1 cellular context compared by ENCODE assay signal in genomic region chr19:14556662-14557188, GRCh38.
A peak's percentile ranks its signal among the peaks of the same experiment; 100 is the strongest.
TF ChIP-seq lines count a peak whose summit lies in the region.

No MANE protein-coding gene starts in this region.

TF ChIP-seq in HepG2, 621 proteins besides CTCF, POLR2A, EP300 and RAD21 (continued from another document and continues in another):
- peak; percentile 56; the same call in 1 of the 2 replicates for TF ChIP-seq THRA (CRISPR knock-in tag; IDR thresholded peaks at IDR 0.05; ENCODE audit: borderline replicate concordance)
- TF ChIP-seq MEF2D (CRISPR knock-in tag; IDR thresholded peaks at IDR 0.05), result no peak
- TF ChIP-seq NONO (IDR thresholded peaks at IDR 0.05), result no peak
- TF ChIP-seq NONO (CRISPR knock-in tag; conservative IDR thresholded peaks at IDR 0.05), result no peak
- TF ChIP-seq PREB (CRISPR knock-in tag; IDR thresholded peaks at IDR 0.05), result no peak
- 0 out of 2 replicates have a peak, but pooled peaks have one; percentile 23 for TF ChIP-seq RARA (CRISPR knock-in tag; IDR thresholded peaks at IDR 0.05)
- no peak for TF ChIP-seq ZNF44 (CRISPR knock-in tag; IDR thresholded peaks at IDR 0.05)
- no peak for TF ChIP-seq GRHL1 (CRISPR knock-in tag; conservative IDR thresholded peaks at IDR 0.05)
- no peak for TF ChIP-seq ZNF678 (CRISPR knock-in tag; IDR thresholded peaks at IDR 0.05)
- no peak for TF ChIP-seq IKZF4 (CRISPR knock-in tag; IDR thresholded peaks at IDR 0.05; ENCODE audit: borderline replicate concordance, low read depth, not compliant biosample characterization)
- no peak for TF ChIP-seq NPAS2 (CRISPR knock-in tag; IDR thresholded peaks at IDR 0.05; ENCODE audit: borderline replicate concordance)
- no peak for TF ChIP-seq ZNF17 (CRISPR knock-in tag; IDR thresholded peaks at IDR 0.05)
- TF ChIP-seq KAT2B (IDR thresholded peaks at IDR 0.05; ENCODE audit: borderline replicate concordance, low read depth, low read length), result no peak
- TF ChIP-seq SP140L (CRISPR knock-in tag; IDR thresholded peaks at IDR 0.05; ENCODE audit: borderline replicate concordance), result no peak
- no peak for TF ChIP-seq SP1 (IDR thresholded peaks at IDR 0.05)
- TF ChIP-seq SP1 (CRISPR knock-in tag; IDR thresholded peaks at IDR 0.05), result no peak
- TF ChIP-seq CERS6 (CRISPR knock-in tag; IDR thresholded peaks at IDR 0.05), result no peak
- TF ChIP-seq ZNF607 (CRISPR knock-in tag; IDR thresholded peaks at IDR 0.05; ENCODE audit: borderline replicate concordance), result no peak
- no peak for TF ChIP-seq DMTF1 (CRISPR knock-in tag; IDR thresholded peaks at IDR 0.05)
- no peak for TF ChIP-seq ZFP37 (CRISPR knock-in tag; IDR thresholded peaks at IDR 0.05; ENCODE audit: borderline replicate concordance)
- no peak for TF ChIP-seq GFI1 (CRISPR knock-in tag; IDR thresholded peaks at IDR 0.05; ENCODE audit: borderline replicate concordance)
- no peak for TF ChIP-seq ZNF720 (CRISPR knock-in tag; IDR thresholded peaks at IDR 0.05)
- TF ChIP-seq RERE (CRISPR knock-in tag; IDR thresholded peaks at IDR 0.05; ENCODE audit: low read depth), result no peak
- no peak for TF ChIP-seq RBM39 (IDR thresholded peaks at IDR 0.05; ENCODE audit: low read depth, low read length, poor library complexity, severe bottlenecking)
- TF ChIP-seq JDP2 (CRISPR knock-in tag; IDR thresholded peaks at IDR 0.05; ENCODE audit: borderline replicate concordance), result no peak
- TF ChIP-seq THYN1 (CRISPR knock-in tag; IDR thresholded peaks at IDR 0.05; ENCODE audit: borderline replicate concordance, low read depth), result no peak
- TF ChIP-seq AKAP8 (CRISPR knock-in tag; IDR thresholded peaks at IDR 0.05), result no peak
- TF ChIP-seq ZMAT5 (CRISPR knock-in tag; IDR thresholded peaks at IDR 0.05; ENCODE audit: borderline replicate concordance, low read depth), result no peak
- TF ChIP-seq SMAD1 (CRISPR knock-in tag; IDR thresholded peaks at IDR 0.05; ENCODE audit: borderline replicate concordance, low read depth), result no peak
- TF ChIP-seq HOXA3 (CRISPR knock-in tag; IDR thresholded peaks at IDR 0.05), result peak; percentile 53; the same call in 1 of the 2 replicates
- no peak for TF ChIP-seq SOX5 (CRISPR knock-in tag; IDR thresholded peaks at IDR 0.05; ENCODE audit: borderline replicate concordance)
- TF ChIP-seq TGIF2 (CRISPR knock-in tag; IDR thresholded peaks at IDR 0.05), result no peak
- TF ChIP-seq ZNF235 (CRISPR knock-in tag; IDR thresholded peaks at IDR 0.05; ENCODE audit: borderline replicate concordance), result no peak
- TF ChIP-seq THAP9 (CRISPR knock-in tag; IDR thresholded peaks at IDR 0.05; ENCODE audit: borderline replicate concordance), result no peak
- peak; percentile 59 for TF ChIP-seq STAG1 (CRISPR knock-in tag; IDR thresholded peaks at IDR 0.05)
- TF ChIP-seq ZNF644 (CRISPR knock-in tag; IDR thresholded peaks at IDR 0.05; ENCODE audit: low read depth), result no peak
- 0 out of 2 replicates have a peak, but pooled peaks have one; percentile 44 for TF ChIP-seq KLF6 (CRISPR knock-in tag; IDR thresholded peaks at IDR 0.05)
- peak; percentile 59; the same call in 1 of the 2 replicates for TF ChIP-seq RXRB (CRISPR knock-in tag; IDR thresholded peaks at IDR 0.05; ENCODE audit: borderline replicate concordance)
- no peak for TF ChIP-seq PBX2 (CRISPR knock-in tag; IDR thresholded peaks at IDR 0.05)
- TF ChIP-seq ZMYM3 (CRISPR knock-in tag; IDR thresholded peaks at IDR 0.05), result peak; percentile 66
- TF ChIP-seq UBTF (CRISPR knock-in tag; IDR thresholded peaks at IDR 0.05), result no peak; the same call in 1 of the 2 replicates
- TF ChIP-seq REXO4 (CRISPR knock-in tag; IDR thresholded peaks at IDR 0.05; ENCODE audit: borderline replicate concordance), result no peak
- TF ChIP-seq KMT2A (CRISPR knock-in tag; IDR thresholded peaks at IDR 0.05), result peak; percentile 56; the same call in 1 of the 2 replicates
- TF ChIP-seq FOXJ3 (CRISPR knock-in tag; IDR thresholded peaks at IDR 0.05; ENCODE audit: borderline replicate concordance), result no peak
- no peak for TF ChIP-seq MXD4 (CRISPR knock-in tag; IDR thresholded peaks at IDR 0.05)
